Comparison of ENCODE assay signal across 8 cellular contexts in genomic region chr10:80530251-80530650, GRCh38. TPM values are rescaled to one million over a fixed set of nuclear protein-coding genes. Genes with fewer than 3 reads are reported as not detected.
DNase-seq lines count a peak whose midpoint lies in the region; ATAC-seq, FAIRE-seq and TF ChIP-seq lines count a peak whose summit lies in the region.

No MANE protein-coding gene starts in this region.

- 14% methylated on average over 2 of the region's 2 CpGs for WGBS in A549 (ENCODE audit: missing lambda C conversion rate)

- peak in 1 of 2 experiments; percentile 66; a peak in 1 of 5 replicates for TF ChIP-seq EP300 in A549 (IDR thresholded peaks at IDR 0.05)

- H3K4me3 ChIP-seq in A549 (no peak overlapping the region), LNCaP clone FGC (ENCODE audit: low read depth, low read length) (no peak overlapping the region)

- peak overlapping the region; percentile 45 to 90 for H3K27ac Mint-ChIP-seq in stimulated activated naive CD8-positive, alpha-beta T cell treated with anti-CD3 and anti-CD28 coated beads, Interleukin-15, amount 100 ng/mL, for 72 hours
- no peak overlapping the region for H3K27ac Mint-ChIP-seq in glutamatergic neuron (ENCODE audit: unreplicated experiment)

- H3K4me3 Mint-ChIP-seq in stimulated activated naive CD8-positive, alpha-beta T cell treated with anti-CD3 and anti-CD28 coated beads, Interleukin-15, amount 100 ng/mL, for 72 hours = peak overlapping the region; percentile 71 to 74
- no peak overlapping the region for H3K4me3 Mint-ChIP-seq in glutamatergic neuron (ENCODE audit: unreplicated experiment)

- peak; percentile 78 to 83 for TF ChIP-seq RAD21 in A549 (conservative IDR thresholded peaks at IDR 0.05 in 1 of 2, IDR thresholded peaks at IDR 0.05 in 1 of 2)

- POLR2A ChIA-PET in A549 (lab: Yijun Ruan, JAX) = no interaction called here

- H3K27ac ChIP-seq in A549 = peak overlapping the region; percentile 72 to 76

- peaks cover 76% of the 10 kb centered on the region for H3K4me1 Mint-ChIP-seq in stimulated activated naive CD8-positive, alpha-beta T cell treated with anti-CD3 and anti-CD28 coated beads, Interleukin-15, amount 100 ng/mL, for 72 hours
- peaks cover 6% of the 10 kb centered on the region for H3K4me1 Mint-ChIP-seq in glutamatergic neuron (ENCODE audit: low read depth, unreplicated experiment)

- DNase-seq in A549 (ENCODE audit: low read depth in 1 of 2, low spot score in 1 of 2) (peak; percentile 79 to 83), LNCaP clone FGC (ENCODE audit: low read depth) (peak; percentile 75), left cardiac atrium (no peak), NCI-H1417 (lab: John Stamatoyannopoulos, UW) (no peak), glutamatergic neuron (no peak)
- peak; percentile 70 for DNase-seq in activated CD8-positive, alpha-beta memory T cell treated with anti-CD3 and anti-CD28 coated beads, Interleukin-2, amount 50 U/mL, for 48 hours
- DNase-seq in stimulated activated naive CD8-positive, alpha-beta T cell treated with anti-CD3 and anti-CD28 coated beads, Interleukin-15, amount 100 ng/mL, for 72 hours = peak; percentile 41 to 63

- TF ChIP-seq CTCF in A549 (IDR thresholded peaks at IDR 0.05) (peak; percentile 63), LNCaP clone FGC (IDR thresholded peaks at IDR 0.05; ENCODE audit: control insufficient read depth, extremely low read depth, insufficient read depth) (peak; percentile 59), glutamatergic neuron (IDR thresholded peaks at IDR 0.05; ENCODE audit: partially characterized antibody, unreplicated experiment) (no peak)

- FAIRE-seq in A549 (lab: Jason Lieb, UNC) = no peak

- H3K9me3 Mint-ChIP-seq in stimulated activated naive CD8-positive, alpha-beta T cell treated with anti-CD3 and anti-CD28 coated beads, Interleukin-15, amount 100 ng/mL, for 72 hours = no peaks in the 10 kb centered on the region
- no peaks in the 10 kb centered on the region for H3K9me3 Mint-ChIP-seq in glutamatergic neuron (ENCODE audit: unreplicated experiment)

- TF ChIP-seq POLR2A in A549 (IDR thresholded peaks at IDR 0.05; ENCODE audit: low read length) = no peak

- ATAC-seq in A549 (peak; percentile 82 to 84), GM18870 (IDR thresholded peaks at IDR 0.05; ENCODE audit: unreplicated experiment) (peak; percentile 46), left cardiac atrium (peak; percentile 54 to 64)
- ATAC-seq in stimulated activated naive CD8-positive, alpha-beta T cell treated with anti-CD3 and anti-CD28 coated beads, Interleukin-15, amount 100 ng/mL, for 72 hours = peak; percentile 90

- no peaks in the 10 kb centered on the region for H3K27me3 Mint-ChIP-seq in stimulated activated naive CD8-positive, alpha-beta T cell treated with anti-CD3 and anti-CD28 coated beads, Interleukin-15, amount 100 ng/mL, for 72 hours
- H3K27me3 Mint-ChIP-seq in glutamatergic neuron (ENCODE audit: unreplicated experiment) = peaks cover 7% of the 10 kb centered on the region

- CTCF ChIA-PET in A549 (lab: Yijun Ruan, JAX) = interaction anchor here (0.7 to 9.3 kb wide), 8 partner anchors 18 to 148 kb away, joined by 3 to 81 read pairs (median 5); no protein-coding TSS in a partner anchor

- intact Hi-C loops in left cardiac atrium (cut with DNase I) = no loop called here

- H3K4me2 ChIP-seq in A549 = peak overlapping the region; percentile 50

- H3K4me1 ChIP-seq in A549 = peaks cover 64% of the 10 kb centered on the region

- H3K9me3 ChIP-seq in A549 = no peaks in the 10 kb centered on the region

- H3K36me3 Mint-ChIP-seq in glutamatergic neuron (ENCODE audit: unreplicated experiment) = peaks cover 7% of the 10 kb centered on the region

TF ChIP-seq in A549, 52 proteins besides CTCF, POLR2A, EP300 and RAD21:
- TF ChIP-seq RCOR1 (IDR thresholded peaks at IDR 0.05; ENCODE audit: low read depth, low read length) = no peak
- TF ChIP-seq JUNB (IDR thresholded peaks at IDR 0.05) = no peak
- TF ChIP-seq HOXA7 (CRISPR knock-in tag; IDR thresholded peaks at IDR 0.05) = no peak
- 0 out of 5 replicates have a peak, but pooled peaks of 1 of the 2 experiments have one; percentile 22 for TF ChIP-seq JUN (IDR thresholded peaks at IDR 0.05)
- no peak for TF ChIP-seq ELK1 (IDR thresholded peaks at IDR 0.05; ENCODE audit: low read depth, low read length)
- no peak for TF ChIP-seq HDAC2 (IDR thresholded peaks at IDR 0.05)
- peak in 1 of 2 experiments; percentile 37; a peak in 1 of 4 replicates for TF ChIP-seq CEBPB (IDR thresholded peaks at IDR 0.05)
- TF ChIP-seq ZNF302 (CRISPR knock-in tag; IDR thresholded peaks at IDR 0.05) = no peak
- TF ChIP-seq HOXB13 (CRISPR knock-in tag; IDR thresholded peaks at IDR 0.05; ENCODE audit: low read depth) = no peak
- TF ChIP-seq, protein P1, sequence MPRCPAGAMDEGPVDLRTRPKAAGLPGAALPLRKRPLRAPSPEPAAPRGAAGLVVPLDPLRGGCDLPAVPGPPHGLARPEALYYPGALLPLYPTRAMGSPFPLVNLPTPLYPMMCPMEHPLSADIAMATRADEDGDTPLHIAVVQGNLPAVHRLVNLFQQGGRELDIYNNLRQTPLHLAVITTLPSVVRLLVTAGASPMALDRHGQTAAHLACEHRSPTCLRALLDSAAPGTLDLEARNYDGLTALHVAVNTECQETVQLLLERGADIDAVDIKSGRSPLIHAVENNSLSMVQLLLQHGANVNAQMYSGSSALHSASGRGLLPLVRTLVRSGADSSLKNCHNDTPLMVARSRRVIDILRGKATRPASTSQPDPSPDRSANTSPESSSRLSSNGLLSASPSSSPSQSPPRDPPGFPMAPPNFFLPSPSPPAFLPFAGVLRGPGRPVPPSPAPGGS (IDR thresholded peaks at IDR 0.05) = no peak
- peak; percentile 87 for TF ChIP-seq SMC3 (IDR thresholded peaks at IDR 0.05)
- no peak for TF ChIP-seq HMGXB4 (CRISPR knock-in tag; IDR thresholded peaks at IDR 0.05; ENCODE audit: borderline replicate concordance)

RNA-seq across cellular contexts. Expression of gene SH2D4B, which starts 7.5 kb away (rescaled TPM):
- polyA plus RNA-seq in A549 (2011; rRNA removed) = 0.01 and 0.04 TPM in 2 replicates
- 0.01 TPM in 1 of 2 replicates, not detected in the other for polyA plus RNA-seq in A549 (2012; cell fraction: cytosol; rRNA removed)
- polyA plus RNA-seq in A549 (2012; cell fraction: nucleus; rRNA removed) = 0.02 and 0.04 TPM in 2 replicates
- polyA plus RNA-seq in A549 (2017; fragmentation: RNase III; extraction: RNeasy Plus Mini Kit Qiagen cat#74134 plus additional on column Dnase treatment) = 0.03 to 0.12 TPM (median 0.03 TPM) in 3 replicates
- 0.10 and 0.25 TPM in 2 replicates for polyA minus RNA-seq in A549 (2011; rRNA and poly(A)+ RNA removed)
- under 1 TPM in 1 of 2 donors, not detected in 1; 0.05 TPM for total RNA-seq in left cardiac atrium
- total RNA-seq in glutamatergic neuron (ENCODE audit: unreplicated experiment) = 0.12 TPM

Comparison
In these comparisons a context has a peak if more than half of its experiments do, and no peak if none do; other contexts are left out.
1. DNase-seq: peak in A549 (2 of 2), LNCaP clone FGC (single experiment), activated CD8-positive, alpha-beta memory T cell treated with anti-CD3 and anti-CD28 coated beads, Interleukin-2, amount 50 U/mL, for 48 hours (single experiment) and stimulated activated naive CD8-positive, alpha-beta T cell treated with anti-CD3 and anti-CD28 coated beads, Interleukin-15, amount 100 ng/mL, for 72 hours (2 of 2); none in left cardiac atrium (single experiment), NCI-H1417 (0 of 3) and glutamatergic neuron (single experiment).
2. Peak in every context shown above with its lines, with median percentiles within 50 percentile points of each other: ATAC-seq.